8 cellular contexts compared by ENCODE assay signal in genomic region chr6:28212510-28213212, GRCh38. TPM values are rescaled to one million over a fixed set of nuclear protein-coding genes. Genes with fewer than 3 reads are reported as not detected.
A peak's percentile ranks its signal among the peaks of the same experiment; 100 is the strongest.
DNase-seq lines count a peak whose midpoint lies in the region; ATAC-seq and TF ChIP-seq lines count a peak whose summit lies in the region.

No MANE protein-coding gene starts in this region.

- intact Hi-C loops in lower lobe of right lung (cut with DNase I): no loop called here

- H3K36me3 ChIP-seq in MG63: no peaks in the 10 kb centered on the region
- no peaks in the 10 kb centered on the region for H3K36me3 ChIP-seq in lower lobe of right lung

- H3K4me3 Mint-ChIP-seq in stimulated activated naive CD8-positive, alpha-beta T cell treated with anti-CD3 and anti-CD28 coated beads, Interleukin-15, amount 100 ng/mL, for 72 hours: peak overlapping the region; percentile 82 to 95

- DNase-seq in Daoy (ENCODE audit: low read depth): peak; percentile 92
- DNase-seq in MG63: peak; percentile 64
- peak; percentile 60 for DNase-seq in SHP77 treated with DMSO at 0.1 percent for 48 hours (lab: John Stamatoyannopoulos, UW)
- peak; percentile 75 to 93 for DNase-seq in cardiac fibroblast (ENCODE audit: low read depth in 2 of 2)
- no peak for DNase-seq in lower lobe of right lung
- DNase-seq in stimulated activated naive CD8-positive, alpha-beta T cell treated with anti-CD3 and anti-CD28 coated beads, Interleukin-15, amount 100 ng/mL, for 72 hours: peak; percentile 57 to 76
- no peak for DNase-seq in mucosa of gallbladder (ENCODE audit: low spot score)

- no peak for TF ChIP-seq CTCF in cardiac fibroblast (IDR thresholded peaks at IDR 0.05; ENCODE audit: low read depth, low read length)
- no peak for TF ChIP-seq CTCF in lower lobe of right lung (IDR thresholded peaks at IDR 0.05)

- H3K27ac Mint-ChIP-seq in stimulated activated naive CD8-positive, alpha-beta T cell treated with anti-CD3 and anti-CD28 coated beads, Interleukin-15, amount 100 ng/mL, for 72 hours: peak overlapping the region; percentile 59 to 96

- H3K27me3 Mint-ChIP-seq in stimulated activated naive CD8-positive, alpha-beta T cell treated with anti-CD3 and anti-CD28 coated beads, Interleukin-15, amount 100 ng/mL, for 72 hours: peaks cover 92% of the 10 kb centered on the region

- no peaks in the 10 kb centered on the region for H3K9me3 ChIP-seq in MG63
- no peaks in the 10 kb centered on the region for H3K9me3 ChIP-seq in lower lobe of right lung

- H3K4me3 ChIP-seq in MG63: peak overlapping the region; percentile 58
- H3K4me3 ChIP-seq in cardiac fibroblast (replicated peaks in 1 of 2; ENCODE audit: low read depth in 2 of 2, low read length in 2 of 2): peak overlapping the region; percentile 4 to 48
- H3K4me3 ChIP-seq in lower lobe of right lung: peak overlapping the region; percentile 47

- peaks cover 30% of the 10 kb centered on the region for H3K4me1 Mint-ChIP-seq in stimulated activated naive CD8-positive, alpha-beta T cell treated with anti-CD3 and anti-CD28 coated beads, Interleukin-15, amount 100 ng/mL, for 72 hours

- H3K27me3 ChIP-seq in MG63 (no peaks in the 10 kb centered on the region), lower lobe of right lung (ENCODE audit: low read depth) (peaks cover 79% of the 10 kb centered on the region)

- peaks cover 21% of the 10 kb centered on the region for H3K4me1 ChIP-seq in lower lobe of right lung

- H3K9me3 Mint-ChIP-seq in stimulated activated naive CD8-positive, alpha-beta T cell treated with anti-CD3 and anti-CD28 coated beads, Interleukin-15, amount 100 ng/mL, for 72 hours: peaks cover 5 to 7% of the 10 kb centered on the region in 2 donors

- H3K27ac ChIP-seq in lower lobe of right lung: peak overlapping the region; percentile 69

- ATAC-seq in GM21576 (IDR thresholded peaks at IDR 0.05; ENCODE audit: unreplicated experiment) (peak; percentile 48), lower lobe of right lung (peak; percentile 72 to 87)
- peak; percentile 73 for ATAC-seq in stimulated activated naive CD8-positive, alpha-beta T cell treated with anti-CD3 and anti-CD28 coated beads, Interleukin-15, amount 100 ng/mL, for 72 hours

RNA-seq across cellular contexts. Expression of gene ZSCAN9, which starts 12.4 kb away (rescaled TPM):
- total RNA-seq in Daoy (2014; rRNA removed; shearing (Covaris generic)): 17.8 and 21.7 TPM in 2 replicates
- total RNA-seq in MG63 (2014; rRNA removed; shearing (Covaris generic); ENCODE audit: low replicate concordance): 3.1 and 6.8 TPM in 2 replicates
- total RNA-seq in lower lobe of right lung (11.3 TPM), mucosa of gallbladder (10.8 TPM)

RNA-seq across cellular contexts. Expression of gene ZKSCAN4, which starts 39.4 kb away (rescaled TPM):
- total RNA-seq in Daoy (2014; rRNA removed; shearing (Covaris generic)): 2.9 and 4.5 TPM in 2 replicates
- 0.59 and 2.6 TPM in 2 replicates for total RNA-seq in MG63 (2014; rRNA removed; shearing (Covaris generic); ENCODE audit: low replicate concordance)
- total RNA-seq in lower lobe of right lung (6.2 TPM), mucosa of gallbladder (6.4 TPM)

RNA-seq across cellular contexts. Expression of gene NKAPL, which starts 46.4 kb away (rescaled TPM):
- total RNA-seq in Daoy (2014; rRNA removed; shearing (Covaris generic)): not detected in 2 replicates
- total RNA-seq in MG63 (2014; rRNA removed; shearing (Covaris generic); ENCODE audit: low replicate concordance): not detected in 2 replicates
- total RNA-seq in lower lobe of right lung (0.30 TPM), mucosa of gallbladder (1.9 TPM)

RNA-seq across cellular contexts. Expression of gene ZSCAN26, which starts 54.3 kb away (rescaled TPM):
- total RNA-seq in Daoy (2014; rRNA removed; shearing (Covaris generic)): 14.4 and 18.3 TPM in 2 replicates
- 9.2 and 20.0 TPM in 2 replicates for total RNA-seq in MG63 (2014; rRNA removed; shearing (Covaris generic); ENCODE audit: low replicate concordance)
- total RNA-seq in lower lobe of right lung: 12.2 TPM
- 17.2 TPM for total RNA-seq in mucosa of gallbladder

Comparison
In these comparisons a context has a peak if more than half of its experiments do, and no peak if none do; other contexts are left out.
1. DNase-seq: peak in Daoy (single experiment), MG63 (single experiment), SHP77 treated with DMSO at 0.1 percent for 48 hours (single experiment), cardiac fibroblast (2 of 2) and stimulated activated naive CD8-positive, alpha-beta T cell treated with anti-CD3 and anti-CD28 coated beads, Interleukin-15, amount 100 ng/mL, for 72 hours (2 of 2); none in lower lobe of right lung (single experiment) and mucosa of gallbladder (single experiment).
2. Peak in every context shown above with its lines, with median percentiles within 50 percentile points of each other: ATAC-seq and H3K4me3 ChIP-seq.